ENCODE assay signal across 11 cellular contexts in genomic region chr17:39688945-39689344, GRCh38. TPM values are rescaled to one million over a fixed set of nuclear protein-coding genes. Genes with fewer than 3 reads are reported as not detected.
DNase-seq lines count a peak whose midpoint lies in the region; ATAC-seq lines count a peak whose summit lies in the region.
"Had no signal": no experiment of that assay in that cellular context is flagged by ENCODE, and none has a peak within 500 bp of the region (broad histone marks: within the 10 kb centered on the region; RNA-seq: fewer than 3 reads in every experiment).

No MANE protein-coding gene starts in this region.

- H3K36me3 Mint-ChIP-seq in activated naive CD4-positive, alpha-beta T cell treated with anti-CD3 and anti-CD28 coated beads, Interleukin-2, amount 50 U/mL, for 24 hours, result peaks cover 9% of the 10 kb centered on the region
- H3K36me3 Mint-ChIP-seq in activated CD8-positive, alpha-beta T cell treated with anti-CD3 and anti-CD28 coated beads, Interleukin-2, amount 10 ng/mL, durations not matched to agents 7 days and 5 days (ENCODE audit: low read depth), result peaks cover 12% of the 10 kb centered on the region

- H3K27ac Mint-ChIP-seq in activated naive CD4-positive, alpha-beta T cell treated with anti-CD3 and anti-CD28 coated beads, Interleukin-2, amount 50 U/mL, for 24 hours, result no peak overlapping the region
- peak overlapping the region; percentile 95 for H3K27ac Mint-ChIP-seq in activated CD8-positive, alpha-beta T cell treated with anti-CD3 and anti-CD28 coated beads, Interleukin-2, amount 10 ng/mL, durations not matched to agents 7 days and 5 days

- H3K4me3 ChIP-seq in iPS-15b (ENCODE audit: low read depth, low read length) (peak overlapping the region; percentile 87), stomach smooth muscle (ENCODE audit: low read length in 2 of 2) (peak overlapping the region; percentile 87 to 94)

- POLR2A ChIA-PET in activated CD8-positive, alpha-beta T cell treated with anti-CD3 and anti-CD28 coated beads, Interleukin-2, amount 10 ng/mL, durations not matched to agents 7 days and 5 days (lab: Charles Lee), result interaction anchor here (0.6 to 2.7 kb wide), 5 partner anchors 11 to 286 kb away, joined by 3 to 32 read pairs (median 12); partner anchors contain the start of gene MIEN1

- no peaks in the 10 kb centered on the region for H3K9me3 Mint-ChIP-seq in activated naive CD4-positive, alpha-beta T cell treated with anti-CD3 and anti-CD28 coated beads, Interleukin-2, amount 50 U/mL, for 24 hours
- no peaks in the 10 kb centered on the region for H3K9me3 Mint-ChIP-seq in activated CD8-positive, alpha-beta T cell treated with anti-CD3 and anti-CD28 coated beads, Interleukin-2, amount 10 ng/mL, durations not matched to agents 7 days and 5 days (ENCODE audit: insufficient read depth)

- H3K36me3 ChIP-seq in iPS-15b (ENCODE audit: control insufficient read depth, insufficient read depth, low read length) (no peaks in the 10 kb centered on the region), stomach smooth muscle (ENCODE audit: control insufficient read depth in 2 of 2, insufficient read depth in 2 of 2, low read length in 2 of 2) (peaks cover 3 to 6% of the 10 kb centered on the region in 2 donors)

- no peak for ATAC-seq in activated CD8-positive, alpha-beta T cell treated with anti-CD3 and anti-CD28 coated beads, Interleukin-2, amount 10 ng/mL, durations not matched to agents 7 days and 5 days
- no peak for ATAC-seq in GM21447 (IDR thresholded peaks at IDR 0.05; ENCODE audit: unreplicated experiment)
- ATAC-seq: gastroesophageal sphincter had no signal

- H3K9ac ChIP-seq in iPS-15b (ENCODE audit: low read depth, low read length) (peak overlapping the region; percentile 94), stomach smooth muscle (ENCODE audit: low read length in 2 of 2) (no peak overlapping the region)

- H3K27ac ChIP-seq in stomach smooth muscle (ENCODE audit: low read length), result no peak overlapping the region

- no peaks in the 10 kb centered on the region for H3K9me3 ChIP-seq in iPS-15b (ENCODE audit: control insufficient read depth, insufficient read depth, low read length)
- H3K9me3 ChIP-seq in stomach smooth muscle (ENCODE audit: control insufficient read depth in 2 of 2, low read length in 2 of 2), result no peaks in the 10 kb centered on the region
- H3K9me3 ChIP-seq: gastroesophageal sphincter had no signal

- H3K27me3 ChIP-seq in iPS-15b (ENCODE audit: control insufficient read depth, insufficient read depth, low read length) (no peaks in the 10 kb centered on the region), stomach smooth muscle (ENCODE audit: control insufficient read depth in 1 of 2, insufficient read depth in 2 of 2, low read length in 2 of 2) (no peaks in the 10 kb centered on the region)
- H3K27me3 ChIP-seq: gastroesophageal sphincter had no signal

- no peaks in the 10 kb centered on the region for H3K27me3 Mint-ChIP-seq in activated naive CD4-positive, alpha-beta T cell treated with anti-CD3 and anti-CD28 coated beads, Interleukin-2, amount 50 U/mL, for 24 hours
- H3K27me3 Mint-ChIP-seq in activated CD8-positive, alpha-beta T cell treated with anti-CD3 and anti-CD28 coated beads, Interleukin-2, amount 10 ng/mL, durations not matched to agents 7 days and 5 days (ENCODE audit: low read depth), result no peaks in the 10 kb centered on the region

- H3K4me1 ChIP-seq in iPS-15b (ENCODE audit: control insufficient read depth, insufficient read depth, low read length), result peaks cover 11% of the 10 kb centered on the region
- peaks cover 7% of the 10 kb centered on the region for H3K4me1 ChIP-seq in stomach smooth muscle (ENCODE audit: control insufficient read depth, insufficient read depth, low read length)

- peaks cover 28% of the 10 kb centered on the region for H3K4me1 Mint-ChIP-seq in activated naive CD4-positive, alpha-beta T cell treated with anti-CD3 and anti-CD28 coated beads, Interleukin-2, amount 50 U/mL, for 24 hours
- H3K4me1 Mint-ChIP-seq in activated CD8-positive, alpha-beta T cell treated with anti-CD3 and anti-CD28 coated beads, Interleukin-2, amount 10 ng/mL, durations not matched to agents 7 days and 5 days (ENCODE audit: low read depth), result peaks cover 28% of the 10 kb centered on the region

- DNase-seq in activated naive CD4-positive, alpha-beta T cell treated with Interleukin-2 at 50 U/mL for 16 hours, result no peak
- DNase-seq in activated CD8-positive, alpha-beta T cell treated with anti-CD3 and anti-CD28 coated beads, Interleukin-2, amount 10 ng/mL, durations not matched to agents 7 days and 5 days, result no peak
- DNase-seq in superior temporal gyrus (ENCODE audit: extremely low spot score), result no peak
- no peak for DNase-seq in DMS53 treated with DMSO at 0.1 percent for 48 hours (lab: John Stamatoyannopoulos, UW; ENCODE audit: unreplicated experiment)
- DNase-seq: activated CD4-positive, alpha-beta T cell treated with anti-CD3 and anti-CD28 coated beads, Interleukin-2, amount 50 U/mL, for 1 hour; NCI-H187 had no signal

- CTCF ChIA-PET in activated CD8-positive, alpha-beta T cell treated with anti-CD3 and anti-CD28 coated beads, Interleukin-2, amount 10 ng/mL, durations not matched to agents 7 days and 5 days (lab: Charles Lee), result interaction anchor here (1.0 to 2.9 kb wide), 5 partner anchors 10 to 66 kb away, joined by 3 to 16 read pairs (median 9); partner anchors contain the start of genes MIEN1 and PNMT

- peak overlapping the region; percentile 99 for H3K4me3 Mint-ChIP-seq in activated naive CD4-positive, alpha-beta T cell treated with anti-CD3 and anti-CD28 coated beads, Interleukin-2, amount 50 U/mL, for 24 hours
- peak overlapping the region; percentile 98 for H3K4me3 Mint-ChIP-seq in activated CD8-positive, alpha-beta T cell treated with anti-CD3 and anti-CD28 coated beads, Interleukin-2, amount 10 ng/mL, durations not matched to agents 7 days and 5 days

RNA-seq across cellular contexts. Expression of gene PGAP3, which starts 1.1 kb away (rescaled TPM):
- total RNA-seq in activated CD8-positive, alpha-beta T cell treated with anti-CD3 and anti-CD28 coated beads, Interleukin-2, amount 10 ng/mL, durations not matched to agents 7 days and 5 days, result 10 to 100 TPM; 12.3 to 14.7 TPM

RNA-seq across cellular contexts. Expression of gene ERBB2, which starts 10.9 kb away (rescaled TPM):
- 1 to 10 TPM; 2.1 to 3.0 TPM for total RNA-seq in activated CD8-positive, alpha-beta T cell treated with anti-CD3 and anti-CD28 coated beads, Interleukin-2, amount 10 ng/mL, durations not matched to agents 7 days and 5 days

RNA-seq across cellular contexts. Expression of gene PNMT, which starts 20.7 kb away (rescaled TPM):
- total RNA-seq in activated CD8-positive, alpha-beta T cell treated with anti-CD3 and anti-CD28 coated beads, Interleukin-2, amount 10 ng/mL, durations not matched to agents 7 days and 5 days, result not detected

RNA-seq across cellular contexts. Expression of gene TCAP, which starts 23.8 kb away (rescaled TPM):
- total RNA-seq in activated CD8-positive, alpha-beta T cell treated with anti-CD3 and anti-CD28 coated beads, Interleukin-2, amount 10 ng/mL, durations not matched to agents 7 days and 5 days, result 1 to 10 TPM; 1.3 to 1.8 TPM

RNA-seq across cellular contexts. Expression of gene MIEN1, which starts 41.4 kb away (rescaled TPM):
- total RNA-seq in activated CD8-positive, alpha-beta T cell treated with anti-CD3 and anti-CD28 coated beads, Interleukin-2, amount 10 ng/mL, durations not matched to agents 7 days and 5 days, result 10 to 100 TPM; 44.0 to 44.6 TPM
